10 cellular contexts compared by ENCODE assay signal in the genomic region with DNA sequence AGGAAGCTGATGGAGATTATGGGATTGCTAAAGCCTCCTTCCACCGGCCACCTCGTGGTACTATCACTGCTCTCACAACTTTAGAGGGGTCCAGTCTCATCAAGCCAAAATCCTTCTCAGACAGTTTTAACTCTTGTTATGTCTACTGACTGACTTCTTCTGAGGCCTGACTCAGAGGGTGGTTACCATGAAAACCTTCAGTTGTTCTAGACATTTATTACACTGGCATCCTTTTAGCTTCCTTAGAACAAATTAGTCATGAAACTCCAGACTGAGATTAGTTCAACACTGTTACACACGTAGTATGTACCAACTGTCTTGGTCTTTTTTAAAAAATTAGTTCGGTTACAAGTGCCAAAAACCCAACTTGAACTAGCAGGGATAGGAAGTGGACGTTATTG. TPM values are rescaled to one million over a fixed set of nuclear protein-coding genes. Genes with fewer than 3 reads are reported as not detected.
DNase-seq lines count a peak whose midpoint lies in the region; ATAC-seq, FAIRE-seq and TF ChIP-seq lines count a peak whose summit lies in the region.
"Had no signal": no experiment of that assay in that cellular context is flagged by ENCODE, and none has a peak within 500 bp of the region (broad histone marks: within the 10 kb centered on the region; RNA-seq: fewer than 3 reads in every experiment).

No MANE protein-coding gene starts in this region.

- H3K9me2 ChIP-seq in SK-N-SH: no peaks in the 10 kb centered on the region

- no peak overlapping the region for H3K4me3 ChIP-seq in SK-N-SH (ENCODE audit: low read depth in 2 of 2, low read length in 1 of 2)
- H3K4me3 ChIP-seq in gastrocnemius medialis: no peak overlapping the region

- H3K36me3 ChIP-seq in SK-N-SH (replicated peaks in 1 of 2; ENCODE audit: control insufficient read depth in 1 of 2, insufficient read depth in 2 of 2, low read length in 1 of 2): no peaks in the 10 kb centered on the region
- H3K36me3 ChIP-seq in gastrocnemius medialis: no peaks in the 10 kb centered on the region

- peaks cover 5% of the 10 kb centered on the region for H3K4me1 Mint-ChIP-seq in CD4-positive, alpha-beta T cell (ENCODE audit: low read depth)

- no peak for TF ChIP-seq POLR2A in gastrocnemius medialis (IDR thresholded peaks at IDR 0.05)
- TF ChIP-seq POLR2A in GM12891 (IDR thresholded peaks at IDR 0.05; ENCODE audit: low read depth, low read length): no peak

- H3K4me1 ChIP-seq in SK-N-SH (ENCODE audit: control insufficient read depth in 1 of 2, insufficient read depth in 2 of 2, low read depth in 1 of 2, low read length in 1 of 2) (peaks cover 28 to 48% of the 10 kb centered on the region in 2 experiments), gastrocnemius medialis (peaks cover 15 to 36% of the 10 kb centered on the region in 2 donors)

- WGBS in SK-N-SH (ENCODE audit: low lambda C conversion rate): 34% methylated on average over 5 of the region's 5 CpGs

- no peaks in the 10 kb centered on the region for H3K36me3 Mint-ChIP-seq in CD4-positive, alpha-beta T cell (ENCODE audit: low read depth)
- H3K36me3 Mint-ChIP-seq: naive B cell had no signal

- DNase-seq in GM04503 (ENCODE audit: low read depth) (peak; percentile 90), SK-N-SH (no peak), gastrocnemius medialis (no peak), GM12891 (ENCODE audit: insufficient read length, low spot score) (no peak), activated gamma-delta T cell treated with Interleukin-2 at 50 U/mL for 16 hours (no peak)
- no peak for DNase-seq in CD4-positive, alpha-beta T cell
- DNase-seq: naive B cell had no signal

- peak; percentile 76 for ATAC-seq in esophagus mucosa
- no peak for ATAC-seq in gastrocnemius medialis
- no peak for ATAC-seq in HG02981 (IDR thresholded peaks at IDR 0.05; ENCODE audit: unreplicated experiment)
- no peak for ATAC-seq in CD4-positive, alpha-beta T cell (ENCODE audit: poor library complexity)

- CTCF ChIA-PET in SK-N-SH (lab: Yijun Ruan, JAX): interaction anchor here (1.2 to 1.5 kb wide), 2 partner anchors 29 to 37 kb away, joined by 4 to 7 read pairs; no protein-coding TSS in a partner anchor
- CTCF ChIA-PET in CD4-positive, alpha-beta T cell (lab: Charles Lee): no interaction called here

- H3K9me3 ChIP-seq in SK-N-SH (no peaks in the 10 kb centered on the region), gastrocnemius medialis (no peaks in the 10 kb centered on the region)
- no peaks in the 10 kb centered on the region for H3K9me3 ChIP-seq in CD4-positive, alpha-beta T cell (ENCODE audit: control insufficient read depth, low read length)

- no peaks in the 10 kb centered on the region for H4K20me1 ChIP-seq in SK-N-SH (ENCODE audit: insufficient read depth)

- in situ Hi-C loops in gastrocnemius medialis (cut with MboI; ENCODE audit: low sequenced_read_pairs in 4 of 4): no loop called here

- H3K4me2 ChIP-seq in SK-N-SH: peak overlapping the region; percentile 44

- no peak for FAIRE-seq in GM12891 (lab: Jason Lieb, UNC)
- FAIRE-seq: colon had no signal

- peaks cover 38% of the 10 kb centered on the region for H3F3A ChIP-seq in SK-N-SH (replicated peaks; ENCODE audit: insufficient read depth)

- peaks cover 54% of the 10 kb centered on the region; the same call in 1 of the 2 replicates for H3K79me2 ChIP-seq in SK-N-SH (ENCODE audit: insufficient read depth)

- intact Hi-C loops in gastrocnemius medialis (cut with DNase I; ENCODE audit: low total_unique reads): no loop called here
- intact Hi-C loops in CD4-positive, alpha-beta T cell (cut with DNase I, micrococcal nuclease): no loop called here

- 0 out of 2 replicates have a peak overlapping the region, but pooled peaks have one; percentile 2 for H2AFZ ChIP-seq in SK-N-SH (ENCODE audit: low read depth)

- H3K27me3 ChIP-seq in SK-N-SH (ENCODE audit: insufficient read depth): no peaks in the 10 kb centered on the region
- H3K27me3 ChIP-seq in gastrocnemius medialis: no peaks in the 10 kb centered on the region
- no peaks in the 10 kb centered on the region for H3K27me3 ChIP-seq in CD4-positive, alpha-beta T cell (ENCODE audit: control insufficient read depth, insufficient read depth, low read length)

- H3K27ac Mint-ChIP-seq in CD4-positive, alpha-beta T cell: no peak overlapping the region
- H3K27ac Mint-ChIP-seq: naive B cell had no signal

- TF ChIP-seq RAD21 in SK-N-SH (IDR thresholded peaks at IDR 0.05; ENCODE audit: low read length): no peak

- POLR2A ChIA-PET in SK-N-SH (lab: Yijun Ruan, JAX): no interaction called here
- POLR2A ChIA-PET in CD4-positive, alpha-beta T cell (lab: Charles Lee): no interaction called here

- H3K4me3 Mint-ChIP-seq in CD4-positive, alpha-beta T cell: no peak overlapping the region
- H3K4me3 Mint-ChIP-seq: naive B cell had no signal

- H3K9me3 Mint-ChIP-seq in CD4-positive, alpha-beta T cell: no peaks in the 10 kb centered on the region
- H3K9me3 Mint-ChIP-seq: naive B cell had no signal

- H3K27me3 Mint-ChIP-seq in CD4-positive, alpha-beta T cell: peaks cover 1% of the 10 kb centered on the region
- H3K27me3 Mint-ChIP-seq: naive B cell had no signal

- H3K27ac ChIP-seq in SK-N-SH (ENCODE audit: low read depth in 2 of 2, low read length in 1 of 2) (peak overlapping the region in 1 of 2 experiments; percentile 96; a peak in 2 of 4 replicates), gastrocnemius medialis (peak overlapping the region in 3 of 4 donors; percentile 21 to 85 (median 22))
- H3K27ac ChIP-seq in CD4-positive, alpha-beta T cell (ENCODE audit: low read depth, low read length): no peak overlapping the region

- TF ChIP-seq CTCF in SK-N-SH (IDR thresholded peaks at IDR 0.05): no peak
- TF ChIP-seq CTCF in gastrocnemius medialis (IDR thresholded peaks at IDR 0.05 in 4 of 5, conservative IDR thresholded peaks at IDR 0.05 in 1 of 5): no peak
- no peak for TF ChIP-seq CTCF in CD4-positive, alpha-beta T cell (IDR thresholded peaks at IDR 0.05)

- peak overlapping the region; percentile 71 for H3K9ac ChIP-seq in SK-N-SH

- no peak for TF ChIP-seq EP300 in SK-N-SH (IDR thresholded peaks at IDR 0.05; ENCODE audit: borderline replicate concordance in 1 of 2, low read depth in 1 of 2, low read length in 1 of 2)

TF ChIP-seq in SK-N-SH, 30 proteins besides CTCF, POLR2A, EP300 and RAD21:
- TF ChIP-seq RFX5 (IDR thresholded peaks at IDR 0.05; ENCODE audit: low read length) (no peak), POLR2AphosphoS5 (IDR thresholded peaks at IDR 0.05; ENCODE audit: low read depth, low read length) (peak; percentile 48; the same call in 1 of the 2 replicates)

TF ChIP-seq in GM12891, 5 proteins besides CTCF, POLR2A, EP300 and RAD21:
- TF ChIP-seq PAX5 (IDR thresholded peaks at IDR 0.05; ENCODE audit: insufficient read depth, low read length, severe bottlenecking) (no peak), TAF1 (IDR thresholded peaks at IDR 0.05; ENCODE audit: low read depth, low read length) (no peak), POU2F2 (IDR thresholded peaks at IDR 0.05; ENCODE audit: low read depth, low read length) (no peak), SPI1 (IDR thresholded peaks at IDR 0.05; ENCODE audit: low read depth, low read length) (no peak), POLR2AphosphoS5 (IDR thresholded peaks at IDR 0.05; ENCODE audit: low read depth, low read length) (no peak)

RNA-seq across cellular contexts. Expression of gene DIXDC1, which starts 7.5 kb away (rescaled TPM):
- polyA plus RNA-seq in SK-N-SH (2012; rRNA removed): 5.3 and 6.8 TPM in 2 replicates
- 6.3 and 6.9 TPM in 2 replicates for polyA plus RNA-seq in SK-N-SH (2012; cell fraction: cytosol; rRNA removed)
- polyA plus RNA-seq in SK-N-SH (2012; cell fraction: nucleus; rRNA removed): 5.9 and 9.3 TPM in 2 replicates
- 3.3 TPM for total RNA-seq in esophagus mucosa
- total RNA-seq in gastrocnemius medialis: 10 to 100 TPM in 1 of 4 donors, 1 to 10 TPM in 3; 1.9 to 10.4 (median 5.0) TPM
- polyA plus RNA-seq in GM12891 (2012; ENCODE audit: low read depth, missing spikeins): 0.35 TPM
- under 1 TPM; 0.78 to 0.85 TPM for total RNA-seq in CD4-positive, alpha-beta T cell

RNA-seq across cellular contexts. Expression of gene C11orf52, which starts 25.9 kb away (rescaled TPM):
- polyA plus RNA-seq in SK-N-SH (2012; rRNA removed): not detected in 2 replicates
- not detected in 2 replicates for polyA plus RNA-seq in SK-N-SH (2012; cell fraction: cytosol; rRNA removed)
- polyA plus RNA-seq in SK-N-SH (2012; cell fraction: nucleus; rRNA removed): not detected in 2 replicates
- total RNA-seq in esophagus mucosa (3.5 TPM), gastrocnemius medialis (10 to 100 TPM in 2 of 4 donors, 1 to 10 TPM in 2; 6.3 to 23.8 (median 11.9) TPM)
- not detected for polyA plus RNA-seq in GM12891 (2012; ENCODE audit: low read depth, missing spikeins)
- not detected for total RNA-seq in CD4-positive, alpha-beta T cell

RNA-seq across cellular contexts. Expression of gene HSPB2, which starts 32.1 kb away (rescaled TPM):
- polyA plus RNA-seq in SK-N-SH (2012; rRNA removed): not detected in 2 replicates
- 0.03 TPM in 1 of 2 replicates, not detected in the other for polyA plus RNA-seq in SK-N-SH (2012; cell fraction: cytosol; rRNA removed)
- 0.13 TPM in 1 of 2 replicates, not detected in the other for polyA plus RNA-seq in SK-N-SH (2012; cell fraction: nucleus; rRNA removed)
- total RNA-seq in esophagus mucosa (0.32 TPM), gastrocnemius medialis (1 to 10 TPM in 3 of 4 donors, under 1 TPM in 1; 0.41 to 4.6 (median 2.4) TPM)
- polyA plus RNA-seq in GM12891 (2012; ENCODE audit: low read depth, missing spikeins): not detected
- not detected for total RNA-seq in CD4-positive, alpha-beta T cell

RNA-seq across cellular contexts. Expression of gene CRYAB, which starts 33.1 kb away (rescaled TPM):
- polyA plus RNA-seq in SK-N-SH (2012; rRNA removed): 0.92 and 1.5 TPM in 2 replicates
- 0.67 and 1.2 TPM in 2 replicates for polyA plus RNA-seq in SK-N-SH (2012; cell fraction: cytosol; rRNA removed)
- polyA plus RNA-seq in SK-N-SH (2012; cell fraction: nucleus; rRNA removed): 0.29 and 1.8 TPM in 2 replicates
- total RNA-seq in esophagus mucosa: 19.6 TPM
- 1,000 to 10,000 TPM in 2 of 4 donors, 100 to 1,000 TPM in 2; 763 to 2,291 (median 1,427) TPM for total RNA-seq in gastrocnemius medialis
- not detected for polyA plus RNA-seq in GM12891 (2012; ENCODE audit: low read depth, missing spikeins)
- total RNA-seq in CD4-positive, alpha-beta T cell: not detected
